ENCODE assay signal across 1 cellular context in genomic region chr17:60091109-60091508, GRCh38.
TF ChIP-seq lines count a peak whose summit lies in the region.

No MANE protein-coding gene starts in this region.

TF ChIP-seq in IMR-90, 13 proteins besides CTCF, POLR2A, EP300 and RAD21:
- no peak for TF ChIP-seq RFX5 (IDR thresholded peaks at IDR 0.05; ENCODE audit: low read depth, low read length)
- TF ChIP-seq MAFK (IDR thresholded peaks at IDR 0.05; ENCODE audit: low read depth, low read length), result no peak
- TF ChIP-seq SMC3 (IDR thresholded peaks at IDR 0.05; ENCODE audit: low read depth, low read length), result no peak
- no peak for TF ChIP-seq BHLHE40 (IDR thresholded peaks at IDR 0.05; ENCODE audit: low read depth, low read length)
- no peak for TF ChIP-seq MXI1 (IDR thresholded peaks at IDR 0.05; ENCODE audit: borderline replicate concordance, low read depth, low read length)
- no peak for TF ChIP-seq RCOR1 (IDR thresholded peaks at IDR 0.05; ENCODE audit: insufficient replicate concordance, low read length)
- TF ChIP-seq USF2 (IDR thresholded peaks at IDR 0.05; ENCODE audit: low read depth, low read length), result no peak
- no peak for TF ChIP-seq FOS (IDR thresholded peaks at IDR 0.05; ENCODE audit: low read depth, low read length)
- TF ChIP-seq CHD1 (IDR thresholded peaks at IDR 0.05; ENCODE audit: low read depth, low read length), result no peak
- TF ChIP-seq MAZ (IDR thresholded peaks at IDR 0.05; ENCODE audit: borderline replicate concordance, low read depth, low read length), result no peak
- no peak for TF ChIP-seq NFE2L2 (IDR thresholded peaks at IDR 0.05; ENCODE audit: low read depth, low read length)
- no peak for TF ChIP-seq ELK1 (IDR thresholded peaks at IDR 0.05; ENCODE audit: borderline replicate concordance, low read depth, low read length)
- no peak for TF ChIP-seq CEBPB (IDR thresholded peaks at IDR 0.05; ENCODE audit: low read depth, low read length)
